In the genomic region with DNA sequence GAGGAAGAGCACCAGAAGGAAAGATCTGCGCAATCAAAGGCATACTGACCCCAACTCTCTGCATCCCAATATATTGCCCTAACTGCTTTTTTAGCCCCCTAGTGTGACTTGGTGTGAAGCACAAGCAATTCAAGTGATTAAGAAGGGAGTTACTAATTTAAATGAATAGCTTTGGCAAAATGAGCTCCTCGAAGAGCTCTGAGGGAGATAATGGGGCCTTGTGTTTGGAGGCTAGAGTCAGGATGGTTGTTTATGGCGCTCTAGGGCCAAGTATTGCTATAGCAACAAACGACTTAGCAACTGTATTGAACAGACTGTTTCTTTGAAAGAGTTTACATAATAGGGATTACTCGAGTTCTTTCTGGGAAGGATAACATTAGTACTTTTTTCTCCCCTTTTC, we compare ENCODE assay signal across 11 cellular contexts. TPM values are rescaled to one million over a fixed set of nuclear protein-coding genes. Genes with fewer than 3 reads are reported as not detected.
DNase-seq lines count a peak whose midpoint lies in the region; ATAC-seq and TF ChIP-seq lines count a peak whose summit lies in the region.
"Had no signal": no experiment of that assay in that cellular context is flagged by ENCODE, and none has a peak within 500 bp of the region (broad histone marks: within the 10 kb centered on the region; RNA-seq: fewer than 3 reads in every experiment).

No MANE protein-coding gene starts in this region.

- no peak overlapping the region for H3K4me3 Mint-ChIP-seq in Calu3 (ENCODE audit: low read depth, unreplicated experiment)
- H3K4me3 Mint-ChIP-seq: activated naive CD8-positive, alpha-beta T cell treated with anti-CD3 and anti-CD28 coated beads, Interleukin-2, amount 50 U/mL, for 24 hours; CD4-positive, CD25-positive, alpha-beta regulatory T cell had no signal

- BruUV-seq in Calu3 (replicated peaks; lab: Mats Ljungman, UMichigan), result no TSS peak

- H3K36me3 Mint-ChIP-seq in Calu3 (ENCODE audit: insufficient read depth, unreplicated experiment), result no peaks in the 10 kb centered on the region
- H3K36me3 Mint-ChIP-seq: CD4-positive, CD25-positive, alpha-beta regulatory T cell had no signal

- H3K9me3 ChIP-seq in mucosa of descending colon, result no peaks in the 10 kb centered on the region
- H3K9me3 ChIP-seq: neutrophil had no signal

- H3K4me1 Mint-ChIP-seq in Calu3 (ENCODE audit: low read depth, unreplicated experiment), result no peaks in the 10 kb centered on the region

- CTCF ChIA-PET in Calu3 (lab: Charles Lee), result interaction anchor here (0.6 kb wide), 1 partner anchor 1088 kb away, joined by 3 read pairs; a partner anchor contains a TSS

- peak; percentile 50 for TF ChIP-seq CTCF in Calu3 (IDR thresholded peaks at IDR 0.05; ENCODE audit: unreplicated experiment)
- TF ChIP-seq CTCF in mucosa of descending colon (IDR thresholded peaks at IDR 0.05), result no peak

- ATAC-seq in mucosa of descending colon (peak; percentile 56), GM19455 (IDR thresholded peaks at IDR 0.05; ENCODE audit: unreplicated experiment) (no peak), GM21737 (IDR thresholded peaks at IDR 0.05; ENCODE audit: unreplicated experiment) (no peak), GM18907 (IDR thresholded peaks at IDR 0.05; ENCODE audit: unreplicated experiment) (no peak)
- ATAC-seq: activated naive CD8-positive, alpha-beta T cell treated with anti-CD3 and anti-CD28 coated beads, Interleukin-2, amount 50 U/mL, for 24 hours had no signal

- H3K9me3 Mint-ChIP-seq in Calu3 (ENCODE audit: low read depth, unreplicated experiment), result no peaks in the 10 kb centered on the region
- H3K9me3 Mint-ChIP-seq: activated naive CD8-positive, alpha-beta T cell treated with anti-CD3 and anti-CD28 coated beads, Interleukin-2, amount 50 U/mL, for 24 hours; CD4-positive, CD25-positive, alpha-beta regulatory T cell had no signal

- DNase-seq in Calu3, result no peak
- DNase-seq in NCI-H1048 (lab: John Stamatoyannopoulos, UW), result peak; percentile 78
- DNase-seq in ecto neural progenitor cell (ENCODE audit: low spot score), result peak; percentile 51
- no peak for DNase-seq in mucosa of descending colon
- no peak for DNase-seq in central memory CD4-positive, alpha-beta T cell
- DNase-seq: activated naive CD8-positive, alpha-beta T cell treated with anti-CD3 and anti-CD28 coated beads, Interleukin-2, amount 50 U/mL, for 24 hours; CD4-positive, CD25-positive, alpha-beta regulatory T cell had no signal

- H3K27ac Mint-ChIP-seq in Calu3 (ENCODE audit: unreplicated experiment), result no peak overlapping the region
- H3K27ac Mint-ChIP-seq: activated naive CD8-positive, alpha-beta T cell treated with anti-CD3 and anti-CD28 coated beads, Interleukin-2, amount 50 U/mL, for 24 hours; CD4-positive, CD25-positive, alpha-beta regulatory T cell had no signal

- intact Hi-C loops in Calu3 (cut with micrococcal nuclease; ENCODE audit: unreplicated experiment), result no loop called here
- intact Hi-C loops in mucosa of descending colon (cut with DNase I, micrococcal nuclease), result loop anchor here in 1 of 2 donors (10.0 kb wide), 1 partner anchor 203 kb away; no protein-coding TSS in a partner anchor

- peaks cover 17% of the 10 kb centered on the region for H3K27me3 Mint-ChIP-seq in Calu3 (ENCODE audit: unreplicated experiment)
- H3K27me3 Mint-ChIP-seq: activated naive CD8-positive, alpha-beta T cell treated with anti-CD3 and anti-CD28 coated beads, Interleukin-2, amount 50 U/mL, for 24 hours; CD4-positive, CD25-positive, alpha-beta regulatory T cell had no signal

- no peaks in the 10 kb centered on the region for H3K36me3 ChIP-seq in mucosa of descending colon (ENCODE audit: low read depth)
- H3K36me3 ChIP-seq: neutrophil had no signal

- no peaks in the 10 kb centered on the region for H3K4me1 ChIP-seq in mucosa of descending colon (ENCODE audit: low read depth)

- H3K4me3 ChIP-seq in mucosa of descending colon, result no peak overlapping the region

RNA-seq across cellular contexts. Expression of a gene that starts 11.5 kb away (rescaled TPM):
- total RNA-seq in Calu3 (2022) (not detected in 2 replicates), mucosa of descending colon (not detected)
- total RNA-seq: CD4-positive, CD25-positive, alpha-beta regulatory T cell had no signal

Comparison
In these comparisons a context has a peak if more than half of its experiments do, and no peak if none do; other contexts are left out.
1. DNase-seq: peak in NCI-H1048 (single experiment) and ecto neural progenitor cell (single experiment); none in Calu3 (single experiment), mucosa of descending colon (0 of 3) and central memory CD4-positive, alpha-beta T cell (single experiment).